ENCODE assay signal across 33 cellular contexts in genomic region chr9:111027798-111028197, GRCh38. TPM values are rescaled to one million over a fixed set of nuclear protein-coding genes. Genes with fewer than 3 reads are reported as not detected.
"Had no signal": no experiment of that assay in that cellular context is flagged by ENCODE, and none has a peak within 500 bp of the region (broad histone marks: within the 10 kb centered on the region; RNA-seq: fewer than 3 reads in every experiment).

No MANE protein-coding gene starts in this region.

- H3K27me3 ChIP-seq: ascending aorta, breast epithelium, esophagus muscularis mucosa, foreskin keratinocyte had no signal

- H3K4me3 ChIP-seq: ascending aorta, breast epithelium, coronary artery, dorsolateral prefrontal cortex, esophagus muscularis mucosa, gastrocnemius medialis, heart left ventricle had no signal

- H3K9me3 Mint-ChIP-seq: T-helper 2 cell treated with Interferon-gamma antibody and Interleukin-4, amounts not matched to agents 5 μg/mL and 100 μg/mL, for 36 hours had no signal

- H3K4me3 Mint-ChIP-seq: activated B cell treated with CpG ODN at 0.5 μM for 24 hours; activated CD8-positive, alpha-beta T cell treated with anti-CD3 and anti-CD28 coated beads for 36 hours; activated naive CD4-positive, alpha-beta T cell treated with anti-CD3 and anti-CD28 coated beads for 36 hours; activated naive CD4-positive, alpha-beta T cell treated with anti-CD3 and anti-CD28 coated beads, Interleukin-2, amount 50 U/mL, for 24 hours; activated naive CD8-positive, alpha-beta T cell treated with anti-CD3 and anti-CD28 coated beads for 36 hours; activated naive CD8-positive, alpha-beta T cell treated with anti-CD3 and anti-CD28 coated beads, Interleukin-2, amount 50 U/mL, for 24 hours; activated T-cell treated with anti-CD3 and anti-CD28 coated beads, Interleukin-2, amount 50 U/mL, for 4 hours; activated T-helper 17 cell treated with anti-CD3 and anti-CD28 coated beads, Interleukin-2, amount 50 U/mL, for 72 hours; brain; central memory CD8-positive, alpha-beta T cell; dendritic cell treated with granulocyte-macrophage colony-stimulating factor and Interleukin-4, amounts not matched to agents 40 ng/mL and 50 ng/mL, for 4 days; endodermal cell; T-helper 17 cell; T-helper 2 cell treated with Interferon-gamma antibody and Interleukin-4, amounts not matched to agents 5 μg/mL and 100 μg/mL, for 36 hours had no signal

- H3K36me3 Mint-ChIP-seq: activated naive CD4-positive, alpha-beta T cell treated with anti-CD3 and anti-CD28 coated beads, Interleukin-2, amount 50 U/mL, for 24 hours; activated naive CD8-positive, alpha-beta T cell treated with anti-CD3 and anti-CD28 coated beads for 36 hours had no signal

- H3K27me3 Mint-ChIP-seq: activated CD8-positive, alpha-beta T cell treated with anti-CD3 and anti-CD28 coated beads for 36 hours; activated naive CD8-positive, alpha-beta T cell treated with anti-CD3 and anti-CD28 coated beads for 36 hours; central memory CD8-positive, alpha-beta T cell; T-helper 17 cell had no signal

- H3K4me1 ChIP-seq: breast epithelium, foreskin keratinocyte, gastrocnemius medialis had no signal

- DNase-seq: activated B cell treated with CpG ODN at 0.5 μM for 24 hours; activated CD4-positive, alpha-beta T cell treated with anti-CD3 and anti-CD28 coated beads for 48 hours; activated CD4-positive, alpha-beta T cell treated with anti-CD3 and anti-CD28 coated beads, Interleukin-2, amount 50 U/mL, for 1 hour; activated CD4-positive, alpha-beta T cell treated with anti-CD3 and anti-CD28 coated beads, Interleukin-2, amount 50 U/mL, for 48 hours; activated CD8-positive, alpha-beta memory T cell treated with anti-CD3 and anti-CD28 coated beads for 24 hours; activated CD8-positive, alpha-beta T cell treated with anti-CD3 and anti-CD28 coated beads for 36 hours; activated effector memory CD4-positive, alpha-beta T cell treated with Interleukin-2 at 50 U/mL for 16 hours; activated gamma-delta T cell treated with Interleukin-2 at 50 U/mL for 16 hours; activated naive CD4-positive, alpha-beta T cell treated with anti-CD3 and anti-CD28 coated beads for 36 hours; activated naive CD8-positive, alpha-beta T cell treated with anti-CD3 and anti-CD28 coated beads for 36 hours; activated naive CD8-positive, alpha-beta T cell treated with anti-CD3 and anti-CD28 coated beads, Interleukin-2, amount 50 U/mL, for 24 hours; activated T-cell treated with anti-CD3 and anti-CD28 coated beads, Interleukin-2, amount 50 U/mL, for 4 hours; dorsolateral prefrontal cortex; effector memory CD4-positive, alpha-beta T cell; endodermal cell; foreskin keratinocyte; gastrocnemius medialis; glutamatergic neuron; heart left ventricle; T-helper 17 cell; T1000; WERI-Rb-1 had no signal

- ATAC-seq: activated CD4-positive, CD25-positive, alpha-beta regulatory T cell treated with anti-CD3 and anti-CD28 coated beads, Interleukin-2, amount 50 U/mL, for 24 hours; activated CD8-positive, alpha-beta T cell treated with anti-CD3 and anti-CD28 coated beads for 36 hours; activated naive CD8-positive, alpha-beta T cell treated with anti-CD3 and anti-CD28 coated beads, Interleukin-2, amount 50 U/mL, for 24 hours; activated T-cell treated with anti-CD3 and anti-CD28 coated beads, Interleukin-2, amount 50 U/mL, for 4 hours; activated T-helper 17 cell treated with anti-CD3 and anti-CD28 coated beads, Interleukin-2, amount 50 U/mL, for 72 hours; foreskin keratinocyte; gastrocnemius medialis; heart left ventricle; T-helper 17 cell had no signal

- H3K36me3 ChIP-seq: breast epithelium, esophagus muscularis mucosa, gastrocnemius medialis, heart left ventricle, WERI-Rb-1 had no signal

- H3K9me3 ChIP-seq: ascending aorta, breast epithelium, esophagus muscularis mucosa, gastrocnemius medialis had no signal

- H3K27ac Mint-ChIP-seq: activated B cell treated with CpG ODN at 0.5 μM for 24 hours; activated CD8-positive, alpha-beta T cell treated with anti-CD3 and anti-CD28 coated beads for 36 hours; activated naive CD4-positive, alpha-beta T cell treated with anti-CD3 and anti-CD28 coated beads for 36 hours; activated naive CD4-positive, alpha-beta T cell treated with anti-CD3 and anti-CD28 coated beads, Interleukin-2, amount 50 U/mL, for 24 hours; activated naive CD8-positive, alpha-beta T cell treated with anti-CD3 and anti-CD28 coated beads for 36 hours; activated naive CD8-positive, alpha-beta T cell treated with anti-CD3 and anti-CD28 coated beads, Interleukin-2, amount 50 U/mL, for 24 hours; activated T-helper 17 cell treated with anti-CD3 and anti-CD28 coated beads, Interleukin-2, amount 50 U/mL, for 72 hours; brain; dendritic cell treated with granulocyte-macrophage colony-stimulating factor and Interleukin-4, amounts not matched to agents 40 ng/mL and 50 ng/mL, for 4 days; endodermal cell; T-helper 17 cell; T-helper 2 cell treated with Interferon-gamma antibody and Interleukin-4, amounts not matched to agents 5 μg/mL and 100 μg/mL, for 36 hours had no signal

- H3K4me1 Mint-ChIP-seq: activated B cell treated with CpG ODN at 0.5 μM for 24 hours; activated naive CD4-positive, alpha-beta T cell treated with anti-CD3 and anti-CD28 coated beads, Interleukin-2, amount 50 U/mL, for 24 hours; activated naive CD8-positive, alpha-beta T cell treated with anti-CD3 and anti-CD28 coated beads for 36 hours; activated naive CD8-positive, alpha-beta T cell treated with anti-CD3 and anti-CD28 coated beads, Interleukin-2, amount 50 U/mL, for 24 hours; activated T-helper 17 cell treated with anti-CD3 and anti-CD28 coated beads, Interleukin-2, amount 50 U/mL, for 72 hours; central memory CD8-positive, alpha-beta T cell; T-helper 17 cell had no signal

RNA-seq across cellular contexts. Expression of gene LPAR1, which starts 10.5 kb away (rescaled TPM):
- total RNA-seq: activated B cell treated with CpG ODN at 0.5 μM for 24 hours; activated CD8-positive, alpha-beta T cell treated with anti-CD3 and anti-CD28 coated beads for 36 hours; activated naive CD4-positive, alpha-beta T cell treated with anti-CD3 and anti-CD28 coated beads for 36 hours; activated naive CD8-positive, alpha-beta T cell treated with anti-CD3 and anti-CD28 coated beads for 36 hours; activated T-helper 17 cell treated with anti-CD3 and anti-CD28 coated beads, Interleukin-2, amount 50 U/mL, for 72 hours; T-helper 17 cell had no signal
